In genomic region chr5:1118231-1118698, GRCh38 we compare ENCODE assay signal across 8 cellular contexts. TPM values are rescaled to one million over a fixed set of nuclear protein-coding genes. Genes with fewer than 3 reads are reported as not detected.
A peak's percentile ranks its signal among the peaks of the same experiment; 100 is the strongest.
DNase-seq lines count a peak whose midpoint lies in the region; ATAC-seq and TF ChIP-seq lines count a peak whose summit lies in the region.

No MANE protein-coding gene starts in this region.

- no peaks in the 10 kb centered on the region for H3K9me2 ChIP-seq in SK-N-SH

- no peaks in the 10 kb centered on the region for H3F3A ChIP-seq in SK-N-SH (replicated peaks; ENCODE audit: insufficient read depth)

- no peak for TF ChIP-seq EP300 in SK-N-SH (IDR thresholded peaks at IDR 0.05; ENCODE audit: borderline replicate concordance in 1 of 2, low read depth in 1 of 2, low read length in 1 of 2)

- 58% methylated on average over 15 of the region's 16 CpGs for WGBS in SK-N-SH (ENCODE audit: low lambda C conversion rate)
- WGBS in right cardiac atrium: 22% methylated on average over 16 of the region's 16 CpGs
- 26 to 68% methylated on average over 12 to 16 of the region's 16 CpGs for WGBS in testis, 2 donors

- H3K36me3 ChIP-seq in SK-N-SH (replicated peaks in 1 of 2; ENCODE audit: control insufficient read depth in 1 of 2, insufficient read depth in 2 of 2, low read length in 1 of 2) (no peaks in the 10 kb centered on the region), SK-N-MC (ENCODE audit: insufficient read depth, low read length) (no peaks in the 10 kb centered on the region), testis (ENCODE audit: low read depth, missing control alignments) (no peaks in the 10 kb centered on the region)

- no peak overlapping the region for H3K4me2 ChIP-seq in SK-N-SH

- no peak for TF ChIP-seq RAD21 in SK-N-SH (IDR thresholded peaks at IDR 0.05; ENCODE audit: low read length)

- H3K9me3 ChIP-seq in SK-N-SH (no peaks in the 10 kb centered on the region), SK-N-MC (ENCODE audit: low read depth, low read length) (no peaks in the 10 kb centered on the region), right cardiac atrium (ENCODE audit: control insufficient read depth, low read length) (no peaks in the 10 kb centered on the region), testis (no peaks in the 10 kb centered on the region)

- H3K4me3 ChIP-seq in SK-N-SH (ENCODE audit: low read depth in 2 of 2, low read length in 1 of 2) (no peak overlapping the region), SK-N-MC (peak overlapping the region; percentile 6; the same call in 1 of the 2 replicates), right cardiac atrium (ENCODE audit: low read length) (no peak overlapping the region), testis (no peak overlapping the region)

- H2AFZ ChIP-seq in SK-N-SH (ENCODE audit: low read depth): no peak overlapping the region

- H3K27me3 ChIP-seq in SK-N-SH (ENCODE audit: insufficient read depth) (no peaks in the 10 kb centered on the region), right cardiac atrium (ENCODE audit: control insufficient read depth, insufficient read depth) (no peaks in the 10 kb centered on the region), testis (no peaks in the 10 kb centered on the region)

- H3K27ac ChIP-seq in SK-N-SH (ENCODE audit: low read depth in 2 of 2, low read length in 1 of 2) (no peak overlapping the region), SK-N-MC (peak overlapping the region; percentile 48; the same call in 1 of the 2 replicates), right cardiac atrium (ENCODE audit: low read length) (peak overlapping the region; percentile 55), testis (peak overlapping the region; percentile 59 to 68)

- no peaks in the 10 kb centered on the region for H3K79me2 ChIP-seq in SK-N-SH (ENCODE audit: insufficient read depth)

- CTCF ChIA-PET in SK-N-SH (lab: Yijun Ruan, JAX): interaction anchor here (0.9 to 1.5 kb wide), 5 partner anchors 9 to 536 kb away, joined by 3 to 4 read pairs (median 4); no protein-coding TSS in a partner anchor

- intact Hi-C loops in right cardiac atrium (cut with DNase I): no loop called here
- intact Hi-C loops in testis (cut with DNase I; ENCODE audit: low total_unique reads): no loop called here

- ATAC-seq in SK-N-SH treated with all-trans-retinoic acid at 6 μM for 48 hours (peak; percentile 28; the same call in 1 of the 3 replicates), right cardiac atrium (peak; percentile 9 to 41), HG02840 (IDR thresholded peaks at IDR 0.05; ENCODE audit: low FRiP score, unreplicated experiment) (no peak), GM19463 (IDR thresholded peaks at IDR 0.05; ENCODE audit: unreplicated experiment) (no peak), GM21360 (IDR thresholded peaks at IDR 0.05; ENCODE audit: unreplicated experiment) (no peak)

- DNase-seq in SK-N-SH (no peak), SK-N-MC (ENCODE audit: low read depth, low spot score) (no peak), right cardiac atrium (peak; percentile 71 to 87 (median 85)), testis (peak; percentile 87)

- H4K20me1 ChIP-seq in SK-N-SH (ENCODE audit: insufficient read depth): no peaks in the 10 kb centered on the region

- TF ChIP-seq CTCF in SK-N-SH (IDR thresholded peaks at IDR 0.05): no peak
- no peak for TF ChIP-seq CTCF in testis (IDR thresholded peaks at IDR 0.05)

- no peak for TF ChIP-seq POLR2A in testis (IDR thresholded peaks at IDR 0.05)

- H3K9ac ChIP-seq in SK-N-SH: no peak overlapping the region
- H3K9ac ChIP-seq in SK-N-MC (ENCODE audit: insufficient read length): no peak overlapping the region

- H3K4me1 ChIP-seq in SK-N-SH (ENCODE audit: control insufficient read depth in 1 of 2, insufficient read depth in 2 of 2, low read depth in 1 of 2, low read length in 1 of 2): peaks cover 0 to 20% of the 10 kb centered on the region in 2 experiments; a peak in 2 of 4 replicates
- H3K4me1 ChIP-seq in right cardiac atrium (ENCODE audit: control insufficient read depth, insufficient read depth, low read length): no peaks in the 10 kb centered on the region
- H3K4me1 ChIP-seq in testis: peaks cover 57% of the 10 kb centered on the region

- POLR2A ChIA-PET in SK-N-SH (lab: Yijun Ruan, JAX): no interaction called here

TF ChIP-seq in SK-N-SH treated with all-trans-retinoic acid at 6 μM for 48 hours, 23 proteins besides CTCF, POLR2A, EP300 and RAD21 (continues in another document):
- TF ChIP-seq BACH2 (CRISPR knock-in tag; IDR thresholded peaks at IDR 0.05; ENCODE audit: borderline replicate concordance) (no peak), OSR1 (CRISPR knock-in tag; IDR thresholded peaks at IDR 0.05) (no peak), ZNF70 (CRISPR knock-in tag; IDR thresholded peaks at IDR 0.05) (no peak), ARNTL (CRISPR knock-in tag; IDR thresholded peaks at IDR 0.05; ENCODE audit: borderline replicate concordance, low read depth) (no peak)
- TF ChIP-seq, protein P1, sequence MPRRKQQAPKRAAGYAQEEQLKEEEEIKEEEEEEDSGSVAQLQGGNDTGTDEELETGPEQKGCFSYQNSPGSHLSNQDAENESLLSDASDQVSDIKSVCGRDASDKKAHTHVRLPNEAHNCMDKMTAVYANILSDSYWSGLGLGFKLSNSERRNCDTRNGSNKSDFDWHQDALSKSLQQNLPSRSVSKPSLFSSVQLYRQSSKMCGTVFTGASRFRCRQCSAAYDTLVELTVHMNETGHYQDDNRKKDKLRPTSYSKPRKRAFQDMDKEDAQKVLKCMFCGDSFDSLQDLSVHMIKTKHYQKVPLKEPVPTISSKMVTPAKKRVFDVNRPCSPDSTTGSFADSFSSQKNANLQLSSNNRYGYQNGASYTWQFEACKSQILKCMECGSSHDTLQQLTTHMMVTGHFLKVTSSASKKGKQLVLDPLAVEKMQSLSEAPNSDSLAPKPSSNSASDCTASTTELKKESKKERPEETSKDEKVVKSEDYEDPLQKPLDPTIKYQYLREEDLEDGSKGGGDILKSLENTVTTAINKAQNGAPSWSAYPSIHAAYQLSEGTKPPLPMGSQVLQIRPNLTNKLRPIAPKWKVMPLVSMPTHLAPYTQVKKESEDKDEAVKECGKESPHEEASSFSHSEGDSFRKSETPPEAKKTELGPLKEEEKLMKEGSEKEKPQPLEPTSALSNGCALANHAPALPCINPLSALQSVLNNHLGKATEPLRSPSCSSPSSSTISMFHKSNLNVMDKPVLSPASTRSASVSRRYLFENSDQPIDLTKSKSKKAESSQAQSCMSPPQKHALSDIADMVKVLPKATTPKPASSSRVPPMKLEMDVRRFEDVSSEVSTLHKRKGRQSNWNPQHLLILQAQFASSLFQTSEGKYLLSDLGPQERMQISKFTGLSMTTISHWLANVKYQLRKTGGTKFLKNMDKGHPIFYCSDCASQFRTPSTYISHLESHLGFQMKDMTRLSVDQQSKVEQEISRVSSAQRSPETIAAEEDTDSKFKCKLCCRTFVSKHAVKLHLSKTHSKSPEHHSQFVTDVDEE (CRISPR knock-in tag; IDR thresholded peaks at IDR 0.05): no peak

TF ChIP-seq in SK-N-SH, 30 proteins besides CTCF, POLR2A, EP300 and RAD21 (continues in another document):
- TF ChIP-seq MEF2A (IDR thresholded peaks at IDR 0.05; ENCODE audit: borderline replicate concordance, low read depth): no peak
- no peak for TF ChIP-seq TCF12 (IDR thresholded peaks at IDR 0.05)
- TF ChIP-seq RCOR1 (IDR thresholded peaks at IDR 0.05; ENCODE audit: low read length): no peak
- TF ChIP-seq EZH2phosphoT487 (IDR thresholded peaks at IDR 0.05; ENCODE audit: borderline replicate concordance, low read depth): no peak
- no peak for TF ChIP-seq POLR2AphosphoS5 (IDR thresholded peaks at IDR 0.05; ENCODE audit: low read depth, low read length)
- TF ChIP-seq, protein P2, sequence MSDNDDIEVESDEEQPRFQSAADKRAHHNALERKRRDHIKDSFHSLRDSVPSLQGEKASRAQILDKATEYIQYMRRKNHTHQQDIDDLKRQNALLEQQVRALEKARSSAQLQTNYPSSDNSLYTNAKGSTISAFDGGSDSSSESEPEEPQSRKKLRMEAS (IDR thresholded peaks at IDR 0.05; ENCODE audit: low read depth): no peak
- no peak for TF ChIP-seq YY1 (IDR thresholded peaks at IDR 0.05; ENCODE audit: low read depth)
- no peak for TF ChIP-seq RXRA (IDR thresholded peaks at IDR 0.05; ENCODE audit: borderline replicate concordance, low read depth)
- TF ChIP-seq GABPA (IDR thresholded peaks at IDR 0.05; ENCODE audit: low read depth): no peak
- TF ChIP-seq, protein P3, sequence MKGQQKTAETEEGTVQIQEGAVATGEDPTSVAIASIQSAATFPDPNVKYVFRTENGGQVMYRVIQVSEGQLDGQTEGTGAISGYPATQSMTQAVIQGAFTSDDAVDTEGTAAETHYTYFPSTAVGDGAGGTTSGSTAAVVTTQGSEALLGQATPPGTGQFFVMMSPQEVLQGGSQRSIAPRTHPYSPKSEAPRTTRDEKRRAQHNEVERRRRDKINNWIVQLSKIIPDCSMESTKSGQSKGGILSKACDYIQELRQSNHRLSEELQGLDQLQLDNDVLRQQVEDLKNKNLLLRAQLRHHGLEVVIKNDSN (IDR thresholded peaks at IDR 0.05; ENCODE audit: borderline replicate concordance, low read depth): no peak
- TF ChIP-seq ELF1 (IDR thresholded peaks at IDR 0.05): no peak
- TF ChIP-seq TEAD4 (IDR thresholded peaks at IDR 0.05; ENCODE audit: borderline replicate concordance, insufficient read depth): no peak
- no peak for TF ChIP-seq GATA2 (CRISPR knock-in tag; IDR thresholded peaks at IDR 0.05)
- TF ChIP-seq PBX3 (IDR thresholded peaks at IDR 0.05): no peak

RNA-seq across cellular contexts. Expression of gene SLC12A7, which starts 6.4 kb away (rescaled TPM):
- polyA plus RNA-seq in SK-N-SH (2012; rRNA removed) (2.3 and 2.6 TPM in 2 replicates), right cardiac atrium (28.5 TPM), testis (ENCODE audit: insufficient read depth, low read depth, low replicate concordance) (73.2 TPM)
- polyA plus RNA-seq in SK-N-SH (2012; cell fraction: cytosol; rRNA removed): 0.97 and 1.5 TPM in 2 replicates
- 7.4 and 9.0 TPM in 2 replicates for polyA plus RNA-seq in SK-N-SH (2012; cell fraction: nucleus; rRNA removed)
- total RNA-seq in right cardiac atrium (10 to 100 TPM; 57.2 to 80.5 (median 65.6) TPM), testis (100 to 1,000 TPM; 168 to 212 TPM)

Comparison
In these comparisons a context has a peak if more than half of its experiments do, and no peak if none do; other contexts are left out.
1. ATAC-seq: peak in SK-N-SH treated with all-trans-retinoic acid at 6 μM for 48 hours (single experiment) and right cardiac atrium (2 of 2); none in HG02840 (single experiment), GM19463 (single experiment) and GM21360 (single experiment).
2. DNase-seq: peak in right cardiac atrium (3 of 3) and testis (single experiment); none in SK-N-SH (single experiment) and SK-N-MC (single experiment).
3. H3K27ac ChIP-seq: peak in SK-N-MC (single experiment), right cardiac atrium (single experiment) and testis (2 of 2); none in SK-N-SH (0 of 2).